20 cellular contexts compared by ENCODE assay signal in genomic region chr12:14537088-14537487, GRCh38. TPM values are rescaled to one million over a fixed set of nuclear protein-coding genes. Genes with fewer than 3 reads are reported as not detected.
DNase-seq lines count a peak whose midpoint lies in the region; ATAC-seq and TF ChIP-seq lines count a peak whose summit lies in the region.
"Had no signal": no experiment of that assay in that cellular context is flagged by ENCODE, and none has a peak within 500 bp of the region (broad histone marks: within the 10 kb centered on the region; RNA-seq: fewer than 3 reads in every experiment).

No MANE protein-coding gene starts in this region.

- in situ Hi-C loops in transverse colon (cut with MboI; ENCODE audit: low pct_ligation_motif_present in 1 of 4, low pct_unique_long_range_greater_than_20kb in 1 of 4, low sequenced_read_pairs in 3 of 4) = no loop called here

- intact Hi-C loops in left colon (cut with DNase I, micrococcal nuclease) (no loop called here), transverse colon (cut with DNase I; ENCODE audit: low total_unique reads) (loop anchor here (10.0 kb wide), 1 partner anchor 852 kb away; no protein-coding TSS in a partner anchor), ovary (cut with DNase I) (no loop called here)

- peak overlapping the region in 1 of 2 donors; percentile 3 for H3K9ac ChIP-seq in mucosa of rectum (ENCODE audit: low read depth in 1 of 2, low read length in 2 of 2)

- peak overlapping the region; percentile 17; the same call in 1 of the 2 replicates for H3K27ac ChIP-seq in VCaP
- peak overlapping the region in 1 of 2 donors; percentile 19 for H3K27ac ChIP-seq in mucosa of rectum (ENCODE audit: low read depth in 2 of 2, low read length in 2 of 2)
- peak overlapping the region; percentile 35 to 55 (median 42) for H3K27ac ChIP-seq in transverse colon
- no peak overlapping the region for H3K27ac ChIP-seq in ovary

- WGBS in transverse colon (ENCODE audit: low coverage in 1 of 2), 2 donors = 60 to 67% methylated on average over 4 to 5 of the region's 5 CpGs
- 96 to 97% (median 96%) methylated on average over 5 of the region's 5 CpGs for WGBS in ovary, 3 donors

- H3K9me3 ChIP-seq in mucosa of rectum (ENCODE audit: control insufficient read depth in 2 of 2, low read length in 2 of 2) (no peaks in the 10 kb centered on the region), transverse colon (no peaks in the 10 kb centered on the region), ovary (no peaks in the 10 kb centered on the region)
- H3K9me3 ChIP-seq: HAP-1 had no signal

- DNase-seq in left colon (no peak), transverse colon (no peak), DMS114 treated with DMSO at 0.1 percent for 48 hours (lab: John Stamatoyannopoulos, UW; ENCODE audit: unreplicated experiment) (no peak), ovary (no peak)
- DNase-seq: C1 segment of cervical spinal cord; Calu3; CD4-positive, alpha-beta memory T cell; COR-L47; DMS153; DND-41; GDM1; GOT3; HFFc6 had no signal

- peaks cover 0 to 7% of the 10 kb centered on the region in 2 donors for H3K4me1 ChIP-seq in mucosa of rectum (ENCODE audit: control insufficient read depth in 2 of 2, insufficient read depth in 2 of 2, low read length in 2 of 2)
- peaks cover 0 to 17% (median 4%) of the 10 kb centered on the region in 4 donors for H3K4me1 ChIP-seq in transverse colon
- H3K4me1 ChIP-seq in ovary (ENCODE audit: insufficient read depth) = no peaks in the 10 kb centered on the region
- H3K4me1 ChIP-seq: HAP-1 had no signal

- peaks cover 4 to 13% of the 10 kb centered on the region in 2 donors for H3K36me3 ChIP-seq in mucosa of rectum (ENCODE audit: control insufficient read depth in 2 of 2, insufficient read depth in 2 of 2, low read length in 2 of 2)
- no peaks in the 10 kb centered on the region for H3K36me3 ChIP-seq in transverse colon
- no peaks in the 10 kb centered on the region for H3K36me3 ChIP-seq in ovary
- H3K36me3 ChIP-seq: HAP-1 had no signal

- H3K4me3 ChIP-seq in mucosa of rectum (ENCODE audit: low read length in 2 of 2) (peak overlapping the region; percentile 6 to 45), transverse colon (no peak overlapping the region), ovary (no peak overlapping the region)
- H3K4me3 ChIP-seq: GM12878, HAP-1 had no signal

- H3K27me3 ChIP-seq in mucosa of rectum (ENCODE audit: control insufficient read depth in 2 of 2, insufficient read depth in 2 of 2, low read length in 2 of 2) (no peaks in the 10 kb centered on the region), transverse colon (no peaks in the 10 kb centered on the region), ovary (no peaks in the 10 kb centered on the region)

- peak; percentile 81 for ATAC-seq in left colon
- no peak for ATAC-seq in GM21447 (IDR thresholded peaks at IDR 0.05; ENCODE audit: unreplicated experiment)
- ATAC-seq: GM12878 had no signal

- no peak for TF ChIP-seq POLR2A in transverse colon (IDR thresholded peaks at IDR 0.05)
- no peak for TF ChIP-seq POLR2A in ovary (IDR thresholded peaks at IDR 0.05)

- TF ChIP-seq CTCF in VCaP (conservative IDR thresholded peaks at IDR 0.05) (no peak), transverse colon (IDR thresholded peaks at IDR 0.05) (no peak), ovary (IDR thresholded peaks at IDR 0.05) (no peak)

- TF ChIP-seq EP300 in transverse colon (IDR thresholded peaks at IDR 0.05; ENCODE audit: low read depth) (no peak), ovary (IDR thresholded peaks at IDR 0.05) (no peak)

RNA-seq across cellular contexts. Expression of gene PLBD1, which starts 30.6 kb away (rescaled TPM):
- total RNA-seq in left colon = 10 to 100 TPM; 58.0 to 65.5 TPM
- 10 to 100 TPM; 30.8 to 74.6 (median 40.4) TPM for total RNA-seq in transverse colon
- 10 to 100 TPM in 1 of 7 donors, 1 to 10 TPM in 6; 1.1 to 12.9 (median 4.6) TPM for total RNA-seq in ovary
- polyA plus RNA-seq in ovary = 10 to 100 TPM in 1 of 2 donors, 1 to 10 TPM in 1; 3.5 to 54.0 TPM
- total RNA-seq: A172, A673, HFFc6 had no signal

Comparison
In these comparisons a context has a peak if more than half of its experiments do, and no peak if none do; other contexts are left out.
1. H3K27ac ChIP-seq: peak in VCaP (single experiment) and transverse colon (4 of 4); none in ovary (0 of 2).
2. H3K4me3 ChIP-seq: peak in mucosa of rectum (2 of 2); none in transverse colon (0 of 4) and ovary (single experiment).